In the genomic region with DNA sequence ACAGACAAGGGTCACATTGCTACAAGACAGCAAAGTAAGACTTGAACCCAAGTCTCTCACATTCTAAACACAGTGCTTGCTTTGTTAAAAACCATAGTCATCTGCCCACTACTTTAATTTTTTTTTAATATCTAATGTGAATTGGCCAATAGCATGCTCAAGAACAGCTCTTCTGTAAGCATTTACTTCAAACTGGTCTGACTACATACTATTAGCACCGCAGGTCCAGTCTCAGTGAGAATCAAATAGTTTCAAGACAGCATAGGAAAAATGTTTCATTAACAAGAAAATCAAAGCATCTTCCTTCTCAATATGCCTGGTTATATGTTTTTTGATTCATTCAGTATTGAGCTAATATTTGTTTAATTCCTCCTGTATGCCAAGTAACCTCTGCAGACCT, we compare ENCODE assay signal across 32 cellular contexts.
"Had no signal": no experiment of that assay in that cellular context is flagged by ENCODE, and none has a peak within 500 bp of the region (broad histone marks: within the 10 kb centered on the region; RNA-seq: fewer than 3 reads in every experiment).

No MANE protein-coding gene starts in this region.

- H3K36me3 ChIP-seq: adrenal gland, brain microvascular endothelial cell, breast epithelium had no signal

- H3K4me1 ChIP-seq: adrenal gland, body of pancreas, breast epithelium had no signal

- H3K27me3 ChIP-seq: breast epithelium had no signal

- H3K9me3 ChIP-seq: adrenal gland, breast epithelium had no signal

- H3K27ac ChIP-seq: adrenal gland, body of pancreas, brain microvascular endothelial cell, breast epithelium, VCaP had no signal

- DNase-seq: activated B cell treated with CpG ODN at 0.5 μM for 24 hours; activated CD4-positive, alpha-beta memory T cell treated with anti-CD3 and anti-CD28 coated beads for 36 hours; activated CD4-positive, alpha-beta T cell treated with anti-CD3 and anti-CD28 coated beads for 4 hours; activated CD4-positive, alpha-beta T cell treated with anti-CD3 and anti-CD28 coated beads, Interleukin-2, amount 10 ng/mL, durations not matched to agents 24 days and 14 days; activated CD4-positive, alpha-beta T cell treated with anti-CD3 and anti-CD28 coated beads, Interleukin-2, amount 50 U/mL, for 1 hour; activated CD4-positive, alpha-beta T cell treated with anti-CD3 and anti-CD28 coated beads, Interleukin-2, amount 50 U/mL, for 4 hours; activated CD4-positive, CD25-positive, alpha-beta regulatory T cell treated with anti-CD3 and anti-CD28 coated beads, Interleukin-2, amount 50 U/mL, for 72 hours; activated CD8-positive, alpha-beta memory T cell treated with anti-CD3 and anti-CD28 coated beads, Interleukin-2, amount 50 U/mL, for 4 hours; activated CD8-positive, alpha-beta T cell treated with anti-CD3 and anti-CD28 coated beads for 36 hours; activated effector memory CD4-positive, alpha-beta T cell treated with anti-CD3 and anti-CD28 coated beads, Interleukin-2, amount 50 U/mL, for 16 hours; activated gamma-delta T cell treated with Interleukin-2 at 50 U/mL for 16 hours; activated naive CD4-positive, alpha-beta T cell; activated naive CD4-positive, alpha-beta T cell treated with anti-CD3 and anti-CD28 coated beads for 36 hours; activated naive CD4-positive, alpha-beta T cell treated with anti-CD3 and anti-CD28 coated beads, Interleukin-2, amount 50 U/mL, for 16 hours; activated naive CD8-positive, alpha-beta T cell treated with anti-CD3 and anti-CD28 coated beads for 36 hours; activated T-cell treated with anti-CD3 and anti-CD28 coated beads for 4 hours; activated T-cell treated with anti-CD3 and anti-CD28 coated beads, Interleukin-2, amount 50 U/mL, for 1 hour; activated T-cell treated with anti-CD3 and anti-CD28 coated beads, Interleukin-2, amount 50 U/mL, for 4 hours; activated T-cell treated with anti-CD3 and anti-CD28 coated beads, Interleukin-2, amount 50 U/mL, for 72 hours; adrenal gland; amniotic stem cell; aorta; body of pancreas; brain microvascular endothelial cell; central memory CD4-positive, alpha-beta T cell; T-helper 1 cell; T-helper 2 cell; T-helper 9 cell had no signal

- H3K4me3 ChIP-seq: adrenal gland, body of pancreas, breast epithelium had no signal

- ATAC-seq: activated CD8-positive, alpha-beta T cell treated with anti-CD3 and anti-CD28 coated beads for 36 hours; activated naive CD4-positive, alpha-beta T cell treated with anti-CD3 and anti-CD28 coated beads, Interleukin-2, amount 50 U/mL, for 72 hours; activated T-cell treated with anti-CD3 and anti-CD28 coated beads, Interleukin-2, amount 50 U/mL, for 4 hours; activated T-cell treated with anti-CD3 and anti-CD28 coated beads, Interleukin-2, amount 50 U/mL, for 72 hours; activated T-helper 17 cell treated with anti-CD3 and anti-CD28 coated beads, Interleukin-2, amount 50 U/mL, for 72 hours; body of pancreas had no signal
